In the genomic region with DNA sequence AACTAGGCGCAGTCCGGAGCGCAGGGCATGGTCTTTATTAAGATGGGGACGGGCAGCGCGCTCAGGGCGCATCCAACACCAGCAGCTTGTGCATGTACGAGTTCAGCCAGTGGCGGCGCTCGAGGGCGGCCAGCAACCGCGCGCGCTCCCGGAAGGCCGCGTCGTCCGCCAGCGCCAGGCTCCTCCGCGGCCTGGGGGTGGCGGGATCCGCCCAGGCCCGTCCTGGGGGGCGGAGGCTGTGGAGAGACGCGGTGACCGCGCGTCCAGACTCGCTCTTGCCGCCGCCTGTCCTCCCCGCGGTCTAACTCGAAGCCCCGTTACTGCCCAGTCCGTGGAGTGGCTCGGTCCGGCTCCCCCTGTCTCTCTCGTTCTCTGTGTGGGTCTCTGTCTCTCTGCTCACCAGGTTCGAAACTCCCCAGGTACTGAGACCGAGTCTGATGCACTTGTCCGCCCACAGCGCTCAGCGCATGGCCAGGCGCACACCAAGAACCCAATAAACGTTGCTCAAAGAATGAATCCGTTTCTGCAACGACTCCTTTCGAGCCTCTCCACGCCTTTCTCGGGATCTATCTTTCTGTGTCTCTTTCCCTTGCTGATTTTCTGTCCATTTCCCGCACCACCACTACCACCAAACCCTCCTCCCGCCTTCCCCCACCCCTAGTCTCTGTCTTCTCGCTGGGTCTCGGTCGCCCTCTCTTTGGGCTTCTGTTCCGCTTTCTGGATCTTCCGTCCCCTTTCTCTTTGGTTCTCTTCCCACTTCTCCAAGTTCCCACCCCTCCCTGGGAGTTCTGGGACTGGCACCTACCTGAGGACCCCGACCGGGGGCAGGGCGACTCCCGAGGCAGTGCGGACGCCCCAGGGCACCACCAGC, we compare ENCODE assay signal across 1 cellular context.
TF ChIP-seq lines count a peak whose summit lies in the region.

No MANE protein-coding gene starts in this region.

TF ChIP-seq in HEK293, 187 proteins besides CTCF, POLR2A, EP300 and RAD21 (continued from another document):
- no peak for TF ChIP-seq ZNF146 (tag by site-specific recombination; IDR thresholded peaks at IDR 0.05)
- no peak for TF ChIP-seq ZNF362 (tag by site-specific recombination; IDR thresholded peaks at IDR 0.05)
- peak; percentile 77 for TF ChIP-seq ZBTB17 (tag by site-specific recombination; IDR thresholded peaks at IDR 0.05)
- peak; percentile 52 for TF ChIP-seq KLF9 (tag by site-specific recombination; IDR thresholded peaks at IDR 0.05; ENCODE audit: low read depth)
- TF ChIP-seq ZNF624 (tag by site-specific recombination; IDR thresholded peaks at IDR 0.05) = no peak
- peak; percentile 50; the same call in 1 of the 2 replicates for TF ChIP-seq BCL11A (tag by site-specific recombination; IDR thresholded peaks at IDR 0.05; ENCODE audit: low read depth)
- TF ChIP-seq REPIN1 (tag by site-specific recombination; IDR thresholded peaks at IDR 0.05; ENCODE audit: low read depth) = no peak
- TF ChIP-seq ZNF596 (tag by site-specific recombination; IDR thresholded peaks at IDR 0.05) = no peak; the same call in 1 of the 2 replicates
- TF ChIP-seq TCF7L2 (IDR thresholded peaks at IDR 0.05; ENCODE audit: borderline replicate concordance, low read depth, low read length) = no peak
- no peak for TF ChIP-seq ZNF473 (tag by site-specific recombination; IDR thresholded peaks at IDR 0.05)
- TF ChIP-seq ZNF223 (tag by site-specific recombination; IDR thresholded peaks at IDR 0.05) = peak; percentile 86
- TF ChIP-seq ZNF768 (tag by site-specific recombination; IDR thresholded peaks at IDR 0.05) = no peak
- TF ChIP-seq PBX3 (CRISPR knock-in tag; IDR thresholded peaks at IDR 0.05) = peak; percentile 63; the same call in 1 of the 2 replicates
- peak; percentile 40 for TF ChIP-seq ZNF335 (tag by site-specific recombination; conservative IDR thresholded peaks at IDR 0.05)
- TF ChIP-seq GLIS1 (tag by site-specific recombination; IDR thresholded peaks at IDR 0.05) = peak; percentile 91
- no peak for TF ChIP-seq YY2 (tag by site-specific recombination; IDR thresholded peaks at IDR 0.05)
- peak; percentile 30; the same call in 1 of the 2 replicates for TF ChIP-seq EGR2 (tag by site-specific recombination; IDR thresholded peaks at IDR 0.05; ENCODE audit: low read depth)
- no peak for TF ChIP-seq ZNF555 (tag by site-specific recombination; conservative IDR thresholded peaks at IDR 0.05)
- TF ChIP-seq MYNN (tag by site-specific recombination; IDR thresholded peaks at IDR 0.05; ENCODE audit: borderline replicate concordance) = no peak
- TF ChIP-seq PATZ1 (tag by site-specific recombination; IDR thresholded peaks at IDR 0.05) = peak; percentile 80
- TF ChIP-seq ZNF561 (tag by site-specific recombination; IDR thresholded peaks at IDR 0.05; ENCODE audit: borderline replicate concordance) = peak; percentile 78; the same call in 1 of the 2 replicates
- TF ChIP-seq, protein P1, sequence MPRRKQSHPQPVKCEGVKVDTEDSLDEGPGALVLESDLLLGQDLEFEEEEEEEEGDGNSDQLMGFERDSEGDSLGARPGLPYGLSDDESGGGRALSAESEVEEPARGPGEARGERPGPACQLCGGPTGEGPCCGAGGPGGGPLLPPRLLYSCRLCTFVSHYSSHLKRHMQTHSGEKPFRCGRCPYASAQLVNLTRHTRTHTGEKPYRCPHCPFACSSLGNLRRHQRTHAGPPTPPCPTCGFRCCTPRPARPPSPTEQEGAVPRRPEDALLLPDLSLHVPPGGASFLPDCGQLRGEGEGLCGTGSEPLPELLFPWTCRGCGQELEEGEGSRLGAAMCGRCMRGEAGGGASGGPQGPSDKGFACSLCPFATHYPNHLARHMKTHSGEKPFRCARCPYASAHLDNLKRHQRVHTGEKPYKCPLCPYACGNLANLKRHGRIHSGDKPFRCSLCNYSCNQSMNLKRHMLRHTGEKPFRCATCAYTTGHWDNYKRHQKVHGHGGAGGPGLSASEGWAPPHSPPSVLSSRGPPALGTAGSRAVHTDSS (tag by site-specific recombination; IDR thresholded peaks at IDR 0.05) = no peak
- no peak for TF ChIP-seq ZNF138 (tag by site-specific recombination; IDR thresholded peaks at IDR 0.05; ENCODE audit: borderline replicate concordance)
- no peak for TF ChIP-seq ZNF837 (tag by site-specific recombination; IDR thresholded peaks at IDR 0.05)
- TF ChIP-seq, protein P2, sequence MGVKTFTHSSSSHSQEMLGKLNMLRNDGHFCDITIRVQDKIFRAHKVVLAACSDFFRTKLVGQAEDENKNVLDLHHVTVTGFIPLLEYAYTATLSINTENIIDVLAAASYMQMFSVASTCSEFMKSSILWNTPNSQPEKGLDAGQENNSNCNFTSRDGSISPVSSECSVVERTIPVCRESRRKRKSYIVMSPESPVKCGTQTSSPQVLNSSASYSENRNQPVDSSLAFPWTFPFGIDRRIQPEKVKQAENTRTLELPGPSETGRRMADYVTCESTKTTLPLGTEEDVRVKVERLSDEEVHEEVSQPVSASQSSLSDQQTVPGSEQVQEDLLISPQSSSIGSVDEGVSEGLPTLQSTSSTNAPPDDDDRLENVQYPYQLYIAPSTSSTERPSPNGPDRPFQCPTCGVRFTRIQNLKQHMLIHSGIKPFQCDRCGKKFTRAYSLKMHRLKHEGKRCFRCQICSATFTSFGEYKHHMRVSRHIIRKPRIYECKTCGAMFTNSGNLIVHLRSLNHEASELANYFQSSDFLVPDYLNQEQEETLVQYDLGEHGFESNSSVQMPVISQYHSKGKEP (tag by site-specific recombination; IDR thresholded peaks at IDR 0.05) = 0 out of 2 replicates have a peak, but pooled peaks have one; percentile 15
- no peak for TF ChIP-seq ZNF677 (tag by site-specific recombination; IDR thresholded peaks at IDR 0.05)
- TF ChIP-seq, protein P3, sequence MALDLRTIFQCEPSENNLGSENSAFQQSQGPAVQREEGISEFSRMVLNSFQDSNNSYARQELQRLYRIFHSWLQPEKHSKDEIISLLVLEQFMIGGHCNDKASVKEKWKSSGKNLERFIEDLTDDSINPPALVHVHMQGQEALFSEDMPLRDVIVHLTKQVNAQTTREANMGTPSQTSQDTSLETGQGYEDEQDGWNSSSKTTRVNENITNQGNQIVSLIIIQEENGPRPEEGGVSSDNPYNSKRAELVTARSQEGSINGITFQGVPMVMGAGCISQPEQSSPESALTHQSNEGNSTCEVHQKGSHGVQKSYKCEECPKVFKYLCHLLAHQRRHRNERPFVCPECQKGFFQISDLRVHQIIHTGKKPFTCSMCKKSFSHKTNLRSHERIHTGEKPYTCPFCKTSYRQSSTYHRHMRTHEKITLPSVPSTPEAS (tag by site-specific recombination; IDR thresholded peaks at IDR 0.05) = no peak
- peak; percentile 65; the same call in 1 of the 2 replicates for TF ChIP-seq ZNF366 (tag by site-specific recombination; conservative IDR thresholded peaks at IDR 0.05)
- peak; percentile 85 for TF ChIP-seq ZNF660 (tag by site-specific recombination; IDR thresholded peaks at IDR 0.05)
- TF ChIP-seq, protein P4, sequence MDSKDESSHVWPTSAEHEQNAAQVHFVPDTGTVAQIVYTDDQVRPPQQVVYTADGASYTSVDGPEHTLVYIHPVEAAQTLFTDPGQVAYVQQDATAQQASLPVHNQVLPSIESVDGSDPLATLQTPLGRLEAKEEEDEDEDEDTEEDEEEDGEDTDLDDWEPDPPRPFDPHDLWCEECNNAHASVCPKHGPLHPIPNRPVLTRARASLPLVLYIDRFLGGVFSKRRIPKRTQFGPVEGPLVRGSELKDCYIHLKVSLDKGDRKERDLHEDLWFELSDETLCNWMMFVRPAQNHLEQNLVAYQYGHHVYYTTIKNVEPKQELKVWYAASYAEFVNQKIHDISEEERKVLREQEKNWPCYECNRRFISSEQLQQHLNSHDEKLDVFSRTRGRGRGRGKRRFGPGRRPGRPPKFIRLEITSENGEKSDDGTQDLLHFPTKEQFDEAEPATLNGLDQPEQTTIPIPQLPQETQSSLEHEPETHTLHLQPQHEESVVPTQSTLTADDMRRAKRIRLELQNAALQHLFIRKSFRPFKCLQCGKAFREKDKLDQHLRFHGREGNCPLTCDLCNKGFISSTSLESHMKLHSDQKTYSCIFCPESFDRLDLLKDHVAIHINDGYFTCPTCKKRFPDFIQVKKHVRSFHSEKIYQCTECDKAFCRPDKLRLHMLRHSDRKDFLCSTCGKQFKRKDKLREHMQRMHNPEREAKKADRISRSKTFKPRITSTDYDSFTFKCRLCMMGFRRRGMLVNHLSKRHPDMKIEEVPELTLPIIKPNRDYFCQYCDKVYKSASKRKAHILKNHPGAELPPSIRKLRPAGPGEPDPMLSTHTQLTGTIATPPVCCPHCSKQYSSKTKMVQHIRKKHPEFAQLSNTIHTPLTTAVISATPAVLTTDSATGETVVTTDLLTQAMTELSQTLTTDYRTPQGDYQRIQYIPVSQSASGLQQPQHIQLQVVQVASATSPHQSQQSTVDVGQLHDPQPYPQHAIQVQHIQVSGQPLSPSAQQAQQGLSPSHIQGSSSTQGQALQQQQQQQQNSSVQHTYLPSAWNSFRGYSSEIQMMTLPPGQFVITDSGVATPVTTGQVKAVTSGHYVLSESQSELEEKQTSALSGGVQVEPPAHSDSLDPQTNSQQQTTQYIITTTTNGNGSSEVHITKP (tag by site-specific recombination; IDR thresholded peaks at IDR 0.05) = peak; percentile 85
- TF ChIP-seq ZNF830 (tag by site-specific recombination; IDR thresholded peaks at IDR 0.05; ENCODE audit: low read depth) = no peak
